Comparison of ENCODE assay signal across 8 cellular contexts in the genomic region with DNA sequence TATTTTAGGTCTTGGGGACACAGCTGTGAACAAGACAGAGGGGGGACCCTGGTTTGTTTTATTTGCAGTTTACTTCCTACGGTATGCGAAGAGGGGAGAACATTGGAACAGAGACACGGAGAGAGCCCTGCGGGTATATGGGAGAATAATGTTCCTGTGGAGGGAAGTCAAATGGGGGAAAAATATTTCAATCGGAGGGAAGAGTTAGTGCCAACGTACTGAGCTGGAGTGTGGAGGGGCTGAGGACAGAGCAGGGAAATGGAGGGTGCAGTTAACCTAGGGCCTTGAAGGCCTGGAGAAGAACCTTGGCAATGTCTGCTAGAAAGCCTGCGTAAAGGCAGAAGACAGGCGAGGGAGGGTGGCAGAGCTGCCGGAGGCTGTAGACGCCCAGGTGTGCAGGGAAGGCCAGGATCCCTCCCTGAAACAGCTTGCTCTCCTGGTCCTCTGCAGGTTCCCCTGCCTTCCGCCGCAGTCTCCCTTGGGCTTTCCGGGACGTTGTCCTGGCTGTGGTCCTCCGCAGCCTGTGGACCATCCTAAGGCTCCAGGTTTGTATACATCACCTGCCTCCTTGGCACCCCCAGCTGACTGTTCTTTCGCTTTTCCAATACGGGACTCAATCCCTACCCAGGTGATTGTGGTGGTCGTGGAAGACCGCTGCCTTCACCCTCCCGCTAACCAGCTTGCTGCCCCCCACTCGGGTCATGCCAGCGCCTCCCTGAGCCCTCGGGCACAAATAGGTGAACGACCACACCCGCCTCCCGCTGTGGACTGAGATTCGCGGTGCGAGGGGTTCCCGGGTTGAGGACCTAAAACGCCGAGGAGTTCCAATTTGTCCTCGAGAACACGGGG. TPM values are rescaled to one million over a fixed set of nuclear protein-coding genes. Genes with fewer than 3 reads are reported as not detected.
DNase-seq lines count a peak whose midpoint lies in the region; ATAC-seq and TF ChIP-seq lines count a peak whose summit lies in the region.

No MANE protein-coding gene starts in this region.

- H3K27me3 ChIP-seq in right atrium auricular region = no peaks in the 10 kb centered on the region
- no peaks in the 10 kb centered on the region for H3K27me3 ChIP-seq in esophagus (ENCODE audit: control insufficient read depth in 1 of 2, insufficient read depth in 2 of 2, low read length in 2 of 2)
- no peaks in the 10 kb centered on the region for H3K27me3 ChIP-seq in psoas muscle (ENCODE audit: insufficient read depth in 3 of 3, low read length in 2 of 3)

- peak overlapping the region; percentile 66; the same call in 1 of the 2 replicates for H2AFZ ChIP-seq in OCI-LY7 (ENCODE audit: low read length)

- no peak for TF ChIP-seq CTCF in right atrium auricular region (IDR thresholded peaks at IDR 0.05)
- no peak for TF ChIP-seq CTCF in OCI-LY7 (conservative IDR thresholded peaks at IDR 0.05; ENCODE audit: low read length)
- TF ChIP-seq CTCF in psoas muscle (IDR thresholded peaks at IDR 0.05) = no peak

- no peak for ATAC-seq in Right ventricle myocardium superior (ENCODE audit: poor library complexity)
- ATAC-seq in psoas muscle = no peak

- 25 to 26% methylated on average over 32 to 34 of the region's 34 CpGs for WGBS in esophagus, 2 donors
- 20 to 28% (median 21%) methylated on average over 31 to 34 of the region's 34 CpGs for WGBS in psoas muscle, 3 donors

- peaks cover 0 to 75% of the 10 kb centered on the region in 2 donors for H3K4me1 ChIP-seq in right atrium auricular region
- peaks cover 62% of the 10 kb centered on the region for H3K4me1 ChIP-seq in OCI-LY7 (ENCODE audit: insufficient read depth, low read length, poor library complexity, severe bottlenecking)
- peaks cover 10 to 18% of the 10 kb centered on the region in 2 donors for H3K4me1 ChIP-seq in esophagus (ENCODE audit: control insufficient read depth in 2 of 2, insufficient read depth in 2 of 2, low read length in 1 of 2)
- peaks cover 64% of the 10 kb centered on the region for H3K4me1 ChIP-seq in psoas muscle

- CTCF ChIA-PET in OCI-LY7 (lab: Charles Lee; ENCODE audit: unreplicated experiment) = no interaction called here

- peaks cover 86% of the 10 kb centered on the region for H3K79me2 ChIP-seq in OCI-LY7 (ENCODE audit: insufficient read depth, low read depth, low read length)

- no peaks in the 10 kb centered on the region for H3K9me2 ChIP-seq in OCI-LY7 (ENCODE audit: insufficient read depth, low read length)

- H4K20me1 ChIP-seq in OCI-LY7 (ENCODE audit: insufficient read depth, low read length) = peaks cover 24% of the 10 kb centered on the region

- H3K27ac ChIP-seq in right atrium auricular region = peak overlapping the region; percentile 94 to 99
- peak overlapping the region; percentile 89 for H3K27ac ChIP-seq in OCI-LY7 (ENCODE audit: low read depth, low read length, poor library complexity, severe bottlenecking)
- H3K27ac ChIP-seq in esophagus (ENCODE audit: low read depth in 2 of 2, low read length in 1 of 2) = peak overlapping the region; percentile 93 to 99
- peak overlapping the region; percentile 98 for H3K27ac ChIP-seq in psoas muscle

- peak overlapping the region; percentile 73 to 82 for H3K4me3 ChIP-seq in right atrium auricular region
- peak overlapping the region; percentile 89 for H3K4me3 ChIP-seq in OCI-LY7 (ENCODE audit: low read depth, low read length, poor library complexity, severe bottlenecking)
- H3K4me3 ChIP-seq in esophagus (ENCODE audit: low read depth in 1 of 2, low read length in 2 of 2) = peak overlapping the region; percentile 73 to 82
- peak overlapping the region; percentile 95 for H3K4me3 ChIP-seq in psoas muscle

- H3K36me3 ChIP-seq in right atrium auricular region (peaks cover 17% of the 10 kb centered on the region), OCI-LY7 (ENCODE audit: insufficient read depth, low read length) (peaks cover 33% of the 10 kb centered on the region), esophagus (ENCODE audit: control insufficient read depth in 2 of 2, insufficient read depth in 2 of 2, low read length in 1 of 2) (peaks cover 8 to 13% of the 10 kb centered on the region in 2 donors), psoas muscle (ENCODE audit: insufficient read depth in 1 of 2, low read depth in 1 of 2) (peaks cover 0 to 22% of the 10 kb centered on the region in 2 donors)

- DNase-seq in right atrium auricular region (ENCODE audit: low spot score) = no peak
- no peak for DNase-seq in Right ventricle myocardium superior
- peak; percentile 33 for DNase-seq in OCI-LY7 (ENCODE audit: low spot score)
- peak in 1 of 2 donors; percentile 61 for DNase-seq in psoas muscle
- DNase-seq in NCI-H1417 (lab: John Stamatoyannopoulos, UW) = no peak
- DNase-seq in NCI-H2171 (lab: John Stamatoyannopoulos, UW) = no peak
- no peak for DNase-seq in GM19240 (ENCODE audit: insufficient read length, low spot score)

- H3K9me3 ChIP-seq in right atrium auricular region (no peaks in the 10 kb centered on the region), OCI-LY7 (ENCODE audit: low read length) (no peaks in the 10 kb centered on the region), esophagus (ENCODE audit: control insufficient read depth in 2 of 2, insufficient read depth in 1 of 2, low read depth in 1 of 2, low read length in 1 of 2) (no peaks in the 10 kb centered on the region), psoas muscle (no peaks in the 10 kb centered on the region)

- no TSS peak for BruUV-seq in OCI-LY7 (replicated peaks; lab: Mats Ljungman, UMichigan)

- intact Hi-C loops in Right ventricle myocardium superior (cut with DNase I) (no loop called here), OCI-LY7 (cut with micrococcal nuclease; ENCODE audit: unreplicated experiment) (loop anchor here (1.0 to 5.0 kb wide), 2 partner anchors 16 to 193 kb away; partner anchors contain the start of gene TRIM52), psoas muscle (cut with DNase I) (loop anchor here (1.0 to 2.0 kb wide), 2 partner anchors 15 to 40 kb away; partner anchors contain the start of genes TRIM52 (in 1 of the 2) and TRIM7 (in 1 of the 2))

- H3K4me2 ChIP-seq in OCI-LY7 (ENCODE audit: low read length) = peak overlapping the region; percentile 98

- POLR2A ChIA-PET in OCI-LY7 (lab: Charles Lee) = interaction anchor here (0.6 to 3.7 kb wide), 6 partner anchors 9 to 194 kb away, joined by 3 to 17 read pairs (median 4); partner anchors contain the start of gene TRIM52

RNA-seq across cellular contexts. Expression of gene RACK1, which starts 1.9 kb away (rescaled TPM):
- 1,000 to 10,000 TPM; 1,155 to 1,413 TPM for total RNA-seq in right atrium auricular region
- total RNA-seq in Right ventricle myocardium superior = 577 TPM
- 4,583 and 5,614 TPM in 2 replicates for total RNA-seq in OCI-LY7 (2014; rRNA removed; shearing (Covaris generic))
- 2,077 and 2,357 TPM in 2 replicates for total RNA-seq in OCI-LY7 (2022)
- 1,000 to 10,000 TPM; 1,414 to 2,271 TPM for polyA plus RNA-seq in esophagus
- total RNA-seq in psoas muscle = 1,000 to 10,000 TPM in 1 of 4 donors, 100 to 1,000 TPM in 3; 832 to 1,110 (median 978) TPM
- 1,000 to 10,000 TPM; 1,678 to 3,660 (median 1,849) TPM for polyA plus RNA-seq in psoas muscle

RNA-seq across cellular contexts. Expression of gene TRIM52, which starts 15.3 kb away (rescaled TPM):
- total RNA-seq in right atrium auricular region = 1 to 10 TPM; 4.4 to 9.1 TPM
- 9.3 TPM for total RNA-seq in Right ventricle myocardium superior
- total RNA-seq in OCI-LY7 (2014; rRNA removed; shearing (Covaris generic)) = 16.1 and 25.1 TPM in 2 replicates
- 33.5 and 34.5 TPM in 2 replicates for total RNA-seq in OCI-LY7 (2022)
- polyA plus RNA-seq in esophagus = 1 to 10 TPM; 3.0 to 7.6 TPM
- 1 to 10 TPM; 3.0 to 5.8 (median 5.3) TPM for total RNA-seq in psoas muscle
- polyA plus RNA-seq in psoas muscle = 10 to 100 TPM in 1 of 3 donors, 1 to 10 TPM in 2; 1.5 to 17.6 (median 4.8) TPM

RNA-seq across cellular contexts. Expression of gene TRIM41, which starts 22.6 kb away (rescaled TPM):
- 10 to 100 TPM; 10.0 to 11.2 TPM for total RNA-seq in right atrium auricular region
- 20.7 TPM for total RNA-seq in Right ventricle myocardium superior
- 30.2 and 30.4 TPM in 2 replicates for total RNA-seq in OCI-LY7 (2014; rRNA removed; shearing (Covaris generic))
- total RNA-seq in OCI-LY7 (2022) = 68.2 and 73.4 TPM in 2 replicates
- 10 to 100 TPM; 14.2 to 19.5 TPM for polyA plus RNA-seq in esophagus
- 10 to 100 TPM; 26.6 to 33.6 (median 31.5) TPM for total RNA-seq in psoas muscle
- 10 to 100 TPM; 12.5 to 44.0 (median 17.4) TPM for polyA plus RNA-seq in psoas muscle

RNA-seq across cellular contexts. Expression of gene TRIM7, which starts 40.7 kb away (rescaled TPM):
- total RNA-seq in right atrium auricular region = 1 to 10 TPM; 4.1 to 7.7 TPM
- 10.8 TPM for total RNA-seq in Right ventricle myocardium superior
- 0.22 and 0.44 TPM in 2 replicates for total RNA-seq in OCI-LY7 (2014; rRNA removed; shearing (Covaris generic))
- total RNA-seq in OCI-LY7 (2022) = 1.8 and 2.2 TPM in 2 replicates
- polyA plus RNA-seq in esophagus = 10 to 100 TPM; 26.9 to 33.8 TPM
- 10 to 100 TPM; 18.5 to 42.6 (median 32.4) TPM for total RNA-seq in psoas muscle
- polyA plus RNA-seq in psoas muscle = 10 to 100 TPM; 10.4 to 37.7 (median 21.2) TPM
